24 cellular contexts compared by ENCODE assay signal in genomic region chr4:80831383-80832361, GRCh38.
DNase-seq lines count a peak whose midpoint lies in the region; ATAC-seq and TF ChIP-seq lines count a peak whose summit lies in the region.
"Had no signal": no experiment of that assay in that cellular context is flagged by ENCODE, and none has a peak within 500 bp of the region (broad histone marks: within the 10 kb centered on the region; RNA-seq: fewer than 3 reads in every experiment).

No MANE protein-coding gene starts in this region.

- no peak overlapping the region for H3K4me3 ChIP-seq in AG10803 (ENCODE audit: low read length)
- H3K4me3 ChIP-seq: colonic mucosa, K562, lower lobe of right lung had no signal

- H3K27me3 Mint-ChIP-seq in Calu3 (ENCODE audit: unreplicated experiment) = no peaks in the 10 kb centered on the region
- H3K27me3 Mint-ChIP-seq: activated B cell treated with CpG ODN at 0.5 μM for 24 hours had no signal

- peaks cover 11% of the 10 kb centered on the region for H3K4me1 ChIP-seq in foreskin keratinocyte
- H3K4me1 ChIP-seq: colonic mucosa, lower lobe of right lung had no signal

- ATAC-seq in foreskin keratinocyte (peak; percentile 98), GM21515 (IDR thresholded peaks at IDR 0.05; ENCODE audit: unreplicated experiment) (no peak)
- ATAC-seq: K562, lower lobe of right lung, sciatic nerve had no signal

- no TSS peak for BruUV-seq in Calu3 (replicated peaks; lab: Mats Ljungman, UMichigan)

- intact Hi-C loops in Calu3 (cut with micrococcal nuclease; ENCODE audit: unreplicated experiment) (no loop called here), posterior cingulate gyrus (cut with DNase I) (no loop called here)

- H3K27ac Mint-ChIP-seq in Calu3 (ENCODE audit: unreplicated experiment) = no peak overlapping the region
- H3K27ac Mint-ChIP-seq: activated B cell treated with CpG ODN at 0.5 μM for 24 hours; CD4-positive, alpha-beta memory T cell had no signal

- H3K27ac ChIP-seq in foreskin keratinocyte = peak overlapping the region; percentile 51
- H3K27ac ChIP-seq: colonic mucosa, lower lobe of right lung had no signal

- peak; percentile 13 for DNase-seq in AG10803 (ENCODE audit: low read depth)
- DNase-seq in HPDE6-E6E7 (ENCODE audit: extremely low spot score) = peak; percentile 39
- DNase-seq in amniotic epithelial cell (ENCODE audit: low read depth) = peak; percentile 83
- DNase-seq in foreskin keratinocyte = peak; percentile 95 to 97
- no peak for DNase-seq in amniotic stem cell (lab: John Stamatoyannopoulos, UW)
- DNase-seq in Calu3 = no peak
- DNase-seq in posterior cingulate gyrus = no peak
- DNase-seq: ACHN; activated B cell treated with CpG ODN at 0.5 μM for 24 hours; activated CD4-positive, alpha-beta T cell treated with anti-CD3 and anti-CD28 coated beads, Interleukin-2, amount 50 U/mL, for 4 hours; activated CD8-positive, alpha-beta memory T cell treated with anti-CD3 and anti-CD28 coated beads, Interleukin-2, amount 50 U/mL, for 4 hours; activated effector memory CD4-positive, alpha-beta T cell treated with Interleukin-2 at 50 U/mL for 16 hours; CD4-positive, alpha-beta memory T cell; colonic mucosa; hippocampal formation; lower lobe of right lung; NCI-H1436 treated with DMSO at 0.1 percent for 48 hours; NCI-H2171 treated with DMSO at 0.1 percent for 48 hours; NCI-H69; substantia nigra; T-helper 9 cell had no signal

- CTCF ChIA-PET in Calu3 (lab: Charles Lee) = no interaction called here

- H3K36me3 Mint-ChIP-seq in Calu3 (ENCODE audit: insufficient read depth, unreplicated experiment) = no peaks in the 10 kb centered on the region
- H3K36me3 Mint-ChIP-seq: CD4-positive, alpha-beta memory T cell had no signal

- no peak for TF ChIP-seq CTCF in AG10803 (conservative IDR thresholded peaks at IDR 0.05; ENCODE audit: low read length)
- TF ChIP-seq CTCF in foreskin keratinocyte (conservative IDR thresholded peaks at IDR 0.05) = no peak
- no peak for TF ChIP-seq CTCF in Calu3 (IDR thresholded peaks at IDR 0.05; ENCODE audit: unreplicated experiment)

- H3K4me1 Mint-ChIP-seq in Calu3 (ENCODE audit: low read depth, unreplicated experiment) = no peaks in the 10 kb centered on the region
- H3K4me1 Mint-ChIP-seq: activated B cell treated with CpG ODN at 0.5 μM for 24 hours; CD4-positive, alpha-beta memory T cell had no signal

- no peaks in the 10 kb centered on the region for H3K27me3 ChIP-seq in foreskin keratinocyte
- H3K27me3 ChIP-seq: colonic mucosa had no signal

- no peak overlapping the region for H3K4me3 Mint-ChIP-seq in Calu3 (ENCODE audit: low read depth, unreplicated experiment)
- H3K4me3 Mint-ChIP-seq: activated B cell treated with CpG ODN at 0.5 μM for 24 hours; CD4-positive, alpha-beta memory T cell had no signal

- no peaks in the 10 kb centered on the region for H3K9me3 Mint-ChIP-seq in Calu3 (ENCODE audit: low read depth, unreplicated experiment)

Comparison
In these comparisons a context has a peak if more than half of its experiments do, and no peak if none do; other contexts are left out.
1. DNase-seq: peak in AG10803 (single experiment), HPDE6-E6E7 (single experiment), amniotic epithelial cell (single experiment) and foreskin keratinocyte (2 of 2); none in amniotic stem cell (single experiment), Calu3 (single experiment) and posterior cingulate gyrus (0 of 10).